ENCODE assay signal across 28 cellular contexts in the genomic region with DNA sequence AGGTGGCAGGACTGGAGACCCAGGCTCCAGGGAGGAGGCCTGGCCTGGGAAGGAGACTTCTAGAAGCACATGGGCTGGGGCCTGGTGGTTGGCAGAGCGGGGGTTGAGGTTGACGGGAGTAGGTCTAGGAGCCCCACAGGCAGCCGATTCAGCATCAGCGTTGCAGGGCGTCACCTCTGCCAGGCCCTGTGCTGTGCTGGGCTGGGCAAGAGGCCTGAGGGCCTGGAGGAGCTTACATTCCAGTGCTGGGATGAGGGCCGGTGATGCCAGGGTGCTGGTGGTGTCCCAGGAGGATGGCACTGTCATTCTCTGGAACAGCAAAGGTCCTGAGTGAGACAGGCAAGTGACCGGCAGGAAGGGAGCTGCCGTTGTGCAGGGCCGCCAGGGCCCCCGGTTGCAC.
"Had no signal": no experiment of that assay in that cellular context is flagged by ENCODE, and none has a peak within 500 bp of the region (broad histone marks: within the 10 kb centered on the region; RNA-seq: fewer than 3 reads in every experiment).

No MANE protein-coding gene starts in this region.

- ATAC-seq: stimulated activated effector memory CD8-positive, alpha-beta T cell treated with anti-CD3 and anti-CD28 coated beads, Interleukin-12 subunit alpha, Interleukin-12 subunit beta, amount 100 ng/mL, for 72 hours; stimulated activated memory B cell treated with anti-CD40 and anti-IgM and Interleukin-4, amounts not matched to agents 10 μg/mL and 1 μg/mL and 100 μg/mL, for 72 hours; stimulated activated naive B cell treated with anti-CD40 and anti-IgM and Interleukin-4, amounts not matched to agents 10 μg/mL and 1 μg/mL and 100 μg/mL, for 72 hours; stimulated activated naive CD8-positive, alpha-beta T cell treated with anti-CD3 and anti-CD28 coated beads, Interleukin-15, amount 100 ng/mL, for 72 hours; stimulated activated naive CD8-positive, alpha-beta T cell treated with anti-CD3 and anti-CD28 coated beads, Interleukin-15, Interleukin-2, amounts not matched to agents 100 U/mL and 50 U/mL, for 24 hours had no signal

- DNase-seq: stimulated activated CD4-positive, alpha-beta T cell treated with anti-CD3 and anti-CD28 coated beads, Interleukin-2, amount 100 ng/mL, for 48 hours; stimulated activated CD4-positive, alpha-beta T cell treated with anti-CD3 and anti-CD28 coated beads, Interleukin-4, amount 100 ng/mL, for 1 hour; stimulated activated CD4-positive, alpha-beta T cell treated with anti-CD3 and anti-CD28 coated beads, Interleukin-4, amount 100 ng/mL, for 24 hours; stimulated activated CD4-positive, alpha-beta T cell treated with anti-CD3 and anti-CD28 coated beads, Interleukin-4, amount 100 ng/mL, for 4 hours; stimulated activated CD8-positive, alpha-beta memory T cell treated with anti-CD3 and anti-CD28 coated beads, Interleukin-4, amount 100 ng/mL, for 48 hours; stimulated activated naive B cell treated with anti-CD40 and anti-IgM and Interleukin-4, amounts not matched to agents 10 μg/mL and 1 μg/mL and 100 μg/mL, for 72 hours; stimulated activated naive CD4-positive, alpha-beta T cell; stimulated activated naive CD4-positive, alpha-beta T cell treated with Interleukin-2 at 50 U/mL for 16 hours; stimulated activated naive CD8-positive, alpha-beta T cell treated with anti-CD3 and anti-CD28 coated beads, Interleukin-15, amount 100 ng/mL, for 72 hours; stimulated activated naive CD8-positive, alpha-beta T cell treated with anti-CD3 and anti-CD28 coated beads, Interleukin-15, Interleukin-2, amounts not matched to agents 100 U/mL and 50 U/mL, for 24 hours; stomach; substantia nigra; testis; thyroid gland; tibial artery; transverse colon; trophoblast cell; upper lobe of left lung; uterus had no signal

- H3K27me3 Mint-ChIP-seq: stimulated activated naive B cell treated with anti-CD40 and anti-IgM and Interleukin-4, amounts not matched to agents 10 μg/mL and 1 μg/mL and 100 μg/mL, for 72 hours; stimulated activated naive CD8-positive, alpha-beta T cell treated with anti-CD3 and anti-CD28 coated beads, Interleukin-15, Interleukin-2, amounts not matched to agents 100 ng/mL and 50 ng/mL, for 24 hours; type B pancreatic cell had no signal

- H3K9me3 ChIP-seq: stomach, suprapubic skin, testis, thoracic aorta, thyroid gland, tibial artery, tibial nerve, transverse colon, upper lobe of left lung, uterus, vagina had no signal

- H3K4me3 ChIP-seq: stomach, suprapubic skin, testis, thoracic aorta, thyroid gland, tibial artery, tibial nerve, transverse colon, upper lobe of left lung, uterus, vagina had no signal

- H3K4me3 Mint-ChIP-seq: stimulated activated effector memory CD8-positive, alpha-beta T cell treated with anti-CD3 and anti-CD28 coated beads, Interleukin-12 subunit alpha, Interleukin-12 subunit beta, amount 100 ng/mL, for 72 hours; stimulated activated memory B cell treated with anti-CD40 and anti-IgM and Interleukin-4, amounts not matched to agents 10 μg/mL and 1 μg/mL and 100 μg/mL, for 72 hours; stimulated activated naive B cell treated with anti-CD40 and anti-IgM and Interleukin-4, amounts not matched to agents 10 μg/mL and 1 μg/mL and 100 μg/mL, for 72 hours; stimulated activated naive CD8-positive, alpha-beta T cell treated with anti-CD3 and anti-CD28 coated beads, Interleukin-15, amount 100 ng/mL, for 72 hours; stimulated activated naive CD8-positive, alpha-beta T cell treated with anti-CD3 and anti-CD28 coated beads, Interleukin-15, Interleukin-2, amounts not matched to agents 100 ng/mL and 50 ng/mL, for 24 hours; type B pancreatic cell had no signal

- FAIRE-seq: urothelium cell line had no signal

- H3K27me3 ChIP-seq: testis, thyroid gland, tibial nerve, transverse colon, upper lobe of left lung, uterus, vagina had no signal

- H3K9me3 Mint-ChIP-seq: stimulated activated effector memory CD8-positive, alpha-beta T cell treated with anti-CD3 and anti-CD28 coated beads, Interleukin-12 subunit alpha, Interleukin-12 subunit beta, amount 100 ng/mL, for 72 hours; stimulated activated naive B cell treated with anti-CD40 and anti-IgM and Interleukin-4, amounts not matched to agents 10 μg/mL and 1 μg/mL and 100 μg/mL, for 72 hours; stimulated activated naive CD8-positive, alpha-beta T cell treated with anti-CD3 and anti-CD28 coated beads, Interleukin-15, amount 100 ng/mL, for 72 hours; stimulated activated naive CD8-positive, alpha-beta T cell treated with anti-CD3 and anti-CD28 coated beads, Interleukin-15, Interleukin-2, amounts not matched to agents 100 ng/mL and 50 ng/mL, for 24 hours had no signal

- H3K4me1 Mint-ChIP-seq: stimulated activated effector memory CD8-positive, alpha-beta T cell treated with anti-CD3 and anti-CD28 coated beads, Interleukin-12 subunit alpha, Interleukin-12 subunit beta, amount 100 ng/mL, for 72 hours; stimulated activated memory B cell treated with anti-CD40 and anti-IgM and Interleukin-4, amounts not matched to agents 10 μg/mL and 1 μg/mL and 100 μg/mL, for 72 hours; stimulated activated naive B cell treated with anti-CD40 and anti-IgM and Interleukin-4, amounts not matched to agents 10 μg/mL and 1 μg/mL and 100 μg/mL, for 72 hours; stimulated activated naive CD8-positive, alpha-beta T cell treated with anti-CD3 and anti-CD28 coated beads, Interleukin-15, amount 100 ng/mL, for 72 hours had no signal

- H3K27ac Mint-ChIP-seq: stimulated activated effector memory CD8-positive, alpha-beta T cell treated with anti-CD3 and anti-CD28 coated beads, Interleukin-12 subunit alpha, Interleukin-12 subunit beta, amount 100 ng/mL, for 72 hours; stimulated activated memory B cell treated with anti-CD40 and anti-IgM and Interleukin-4, amounts not matched to agents 10 μg/mL and 1 μg/mL and 100 μg/mL, for 72 hours; stimulated activated naive B cell treated with anti-CD40 and anti-IgM and Interleukin-4, amounts not matched to agents 10 μg/mL and 1 μg/mL and 100 μg/mL, for 72 hours; stimulated activated naive CD8-positive, alpha-beta T cell treated with anti-CD3 and anti-CD28 coated beads, Interleukin-15, Interleukin-2, amounts not matched to agents 100 ng/mL and 50 ng/mL, for 24 hours; type B pancreatic cell had no signal

- H3K36me3 ChIP-seq: stomach, suprapubic skin, thoracic aorta, thyroid gland, tibial artery, tibial nerve, transverse colon, upper lobe of left lung, uterus, vagina had no signal

- H3K27ac ChIP-seq: stomach, suprapubic skin, testis, thoracic aorta, thyroid gland, tibial artery, tibial nerve, transverse colon, upper lobe of left lung, uterus, vagina had no signal

- H3K36me3 Mint-ChIP-seq: stimulated activated effector memory CD8-positive, alpha-beta T cell treated with anti-CD3 and anti-CD28 coated beads, Interleukin-12 subunit alpha, Interleukin-12 subunit beta, amount 100 ng/mL, for 72 hours; stimulated activated memory B cell treated with anti-CD40 and anti-IgM and Interleukin-4, amounts not matched to agents 10 μg/mL and 1 μg/mL and 100 μg/mL, for 72 hours; stimulated activated naive B cell treated with anti-CD40 and anti-IgM and Interleukin-4, amounts not matched to agents 10 μg/mL and 1 μg/mL and 100 μg/mL, for 72 hours had no signal

- H3K4me1 ChIP-seq: stomach, suprapubic skin, testis, thyroid gland, tibial artery, transverse colon, upper lobe of left lung, uterus, vagina had no signal
